26 cellular contexts compared by ENCODE assay signal in the genomic region with DNA sequence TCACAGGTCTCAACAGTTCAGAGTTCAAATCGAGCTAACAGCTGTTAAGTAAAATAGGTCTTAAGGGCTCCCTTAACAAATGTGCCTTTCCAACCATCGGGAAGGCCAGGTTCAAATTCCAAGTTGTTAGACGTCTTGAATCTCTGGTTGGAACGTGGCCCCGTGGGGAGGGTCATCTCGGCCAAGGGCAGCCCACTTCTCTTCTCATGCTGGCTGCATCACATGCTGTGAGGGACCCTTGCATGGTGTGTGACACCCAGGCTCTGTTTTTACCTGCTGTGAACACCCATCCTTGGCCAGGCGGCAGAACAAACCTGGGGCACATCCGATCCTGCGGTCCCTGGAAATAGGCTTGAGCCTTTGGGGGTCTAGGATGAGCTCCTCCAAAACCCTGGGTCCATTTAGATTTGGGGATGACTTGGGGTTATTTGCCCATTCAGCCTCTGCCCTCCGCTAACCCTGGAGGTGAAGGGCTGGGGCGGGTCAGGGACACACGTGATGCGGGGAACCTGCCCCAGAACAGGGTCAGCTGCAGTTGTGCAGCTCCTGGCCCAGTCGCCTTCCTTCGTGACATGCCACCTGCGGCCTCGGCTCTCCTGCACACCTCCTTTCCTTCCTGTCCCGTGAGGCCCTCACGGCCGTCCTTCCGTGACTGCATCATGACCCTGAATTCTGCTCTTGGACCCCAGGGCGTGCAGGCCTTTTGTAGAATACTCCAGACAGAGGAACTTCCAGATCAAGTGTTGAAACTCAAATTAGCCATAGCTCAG.
"Had no signal": no experiment of that assay in that cellular context is flagged by ENCODE, and none has a peak within 500 bp of the region (broad histone marks: within the 10 kb centered on the region; RNA-seq: fewer than 3 reads in every experiment).

No MANE protein-coding gene starts in this region.

- H3K36me3 Mint-ChIP-seq: activated naive CD4-positive, alpha-beta T cell treated with anti-CD3 and anti-CD28 coated beads, Interleukin-2, amount 10 ng/mL, durations not matched to agents 7 days and 5 days; activated naive CD4-positive, alpha-beta T cell treated with anti-CD3 and anti-CD28 coated beads, Interleukin-2, amount 50 U/mL, for 72 hours; activated naive CD8-positive, alpha-beta T cell treated with anti-CD3 and anti-CD28 coated beads, Interleukin-2, amount 10 ng/mL, durations not matched to agents 7 days and 5 days had no signal

- ATAC-seq: activated naive CD4-positive, alpha-beta T cell treated with anti-CD3 and anti-CD28 coated beads, Interleukin-2, amount 50 U/mL, for 72 hours; effector memory CD8-positive, alpha-beta T cell; gastroesophageal sphincter; heart right ventricle; WTC11 had no signal

- H3K27me3 ChIP-seq: brain microvascular endothelial cell, gastroesophageal sphincter had no signal

- H3K4me3 ChIP-seq: esophagus squamous epithelium, gastroesophageal sphincter, heart right ventricle had no signal

- H3K27ac Mint-ChIP-seq: activated CD4-positive, alpha-beta memory T cell treated with anti-CD3 and anti-CD28 coated beads, Interleukin-2, amount 10 ng/mL, durations not matched to agents 7 days and 5 days; activated CD4-positive, alpha-beta T cell treated with anti-CD3 and anti-CD28 coated beads, Interleukin-2, amount 10 ng/mL, durations not matched to agents 7 days and 5 days; activated naive CD4-positive, alpha-beta T cell treated with anti-CD3 and anti-CD28 coated beads, Interleukin-2, amount 10 ng/mL, durations not matched to agents 7 days and 5 days; activated naive CD4-positive, alpha-beta T cell treated with anti-CD3 and anti-CD28 coated beads, Interleukin-2, amount 50 U/mL, for 72 hours; activated naive CD8-positive, alpha-beta T cell treated with anti-CD3 and anti-CD28 coated beads, Interleukin-2, amount 10 ng/mL, durations not matched to agents 7 days and 5 days; effector memory CD8-positive, alpha-beta T cell had no signal

- H3K4me1 Mint-ChIP-seq: activated CD4-positive, alpha-beta memory T cell treated with anti-CD3 and anti-CD28 coated beads, Interleukin-2, amount 10 ng/mL, durations not matched to agents 7 days and 5 days; activated CD4-positive, alpha-beta T cell treated with anti-CD3 and anti-CD28 coated beads, Interleukin-2, amount 10 ng/mL, durations not matched to agents 7 days and 5 days had no signal

- H3K36me3 ChIP-seq: brain microvascular endothelial cell, esophagus squamous epithelium, gastroesophageal sphincter, heart right ventricle had no signal

- H3K27ac ChIP-seq: brain microvascular endothelial cell, epithelial cell of prostate, esophagus squamous epithelium, gastroesophageal sphincter, heart right ventricle had no signal

- DNase-seq: activated CD4-positive, alpha-beta memory T cell treated with anti-CD3 and anti-CD28 coated beads, Interleukin-2, amount 10 ng/mL, durations not matched to agents 7 days and 5 days; activated CD4-positive, alpha-beta T cell treated with anti-CD3 and anti-CD28 coated beads for 1 hour; activated CD4-positive, alpha-beta T cell treated with anti-CD3 and anti-CD28 coated beads for 4 hours; activated CD4-positive, alpha-beta T cell treated with anti-CD3 and anti-CD28 coated beads, Interleukin-2, amount 10 ng/mL, durations not matched to agents 7 days and 5 days; activated CD4-positive, alpha-beta T cell treated with anti-CD3 and anti-CD28 coated beads, Interleukin-2, amount 50 U/mL, for 4 hours; activated gamma-delta T cell; activated naive CD4-positive, alpha-beta T cell; activated naive CD4-positive, alpha-beta T cell treated with anti-CD3 and anti-CD28 coated beads, Interleukin-2, amount 10 ng/mL, durations not matched to agents 7 days and 5 days; activated naive CD8-positive, alpha-beta T cell treated with anti-CD3 and anti-CD28 coated beads, Interleukin-2, amount 10 ng/mL, durations not matched to agents 7 days and 5 days; activated T-cell treated with anti-CD3 and anti-CD28 coated beads, Interleukin-2, amount 50 U/mL, for 1 hour; activated T-cell treated with anti-CD3 and anti-CD28 coated beads, Interleukin-2, amount 50 U/mL, for 48 hours; anterior cingulate cortex; brain microvascular endothelial cell; cortex of kidney; dermis blood vessel endothelial cell; effector CD4-positive, alpha-beta T cell; effector memory CD8-positive, alpha-beta T cell; esophagus squamous epithelium; foreskin melanocyte; heart right ventricle; T-helper 2 cell had no signal

- H3K9me3 Mint-ChIP-seq: activated CD4-positive, alpha-beta memory T cell treated with anti-CD3 and anti-CD28 coated beads, Interleukin-2, amount 10 ng/mL, durations not matched to agents 7 days and 5 days; activated CD4-positive, alpha-beta T cell treated with anti-CD3 and anti-CD28 coated beads, Interleukin-2, amount 10 ng/mL, durations not matched to agents 7 days and 5 days; activated naive CD4-positive, alpha-beta T cell treated with anti-CD3 and anti-CD28 coated beads, Interleukin-2, amount 10 ng/mL, durations not matched to agents 7 days and 5 days; activated naive CD4-positive, alpha-beta T cell treated with anti-CD3 and anti-CD28 coated beads, Interleukin-2, amount 50 U/mL, for 72 hours; effector memory CD8-positive, alpha-beta T cell had no signal

- H3K4me3 Mint-ChIP-seq: activated CD4-positive, alpha-beta memory T cell treated with anti-CD3 and anti-CD28 coated beads, Interleukin-2, amount 10 ng/mL, durations not matched to agents 7 days and 5 days; activated CD4-positive, alpha-beta T cell treated with anti-CD3 and anti-CD28 coated beads, Interleukin-2, amount 10 ng/mL, durations not matched to agents 7 days and 5 days; activated naive CD4-positive, alpha-beta T cell treated with anti-CD3 and anti-CD28 coated beads, Interleukin-2, amount 10 ng/mL, durations not matched to agents 7 days and 5 days; activated naive CD8-positive, alpha-beta T cell treated with anti-CD3 and anti-CD28 coated beads, Interleukin-2, amount 10 ng/mL, durations not matched to agents 7 days and 5 days; central memory CD8-positive, alpha-beta T cell; effector memory CD8-positive, alpha-beta T cell; WTC11 had no signal
